23 cellular contexts compared by ENCODE assay signal in genomic region chr1:180626711-180627110, GRCh38. TPM values are rescaled to one million over a fixed set of nuclear protein-coding genes. Genes with fewer than 3 reads are reported as not detected.
DNase-seq lines count a peak whose midpoint lies in the region; ATAC-seq, FAIRE-seq and TF ChIP-seq lines count a peak whose summit lies in the region.
"Had no signal": no experiment of that assay in that cellular context is flagged by ENCODE, and none has a peak within 500 bp of the region (broad histone marks: within the 10 kb centered on the region; RNA-seq: fewer than 3 reads in every experiment).

No MANE protein-coding gene starts in this region.

- H3K9me3 Mint-ChIP-seq in HFFc6: no peaks in the 10 kb centered on the region
- no peaks in the 10 kb centered on the region for H3K9me3 Mint-ChIP-seq in WTC11
- H3K9me3 Mint-ChIP-seq: CD4-positive, alpha-beta T cell; CD8-positive, alpha-beta T cell had no signal

- H3K9me2 ChIP-seq in Karpas-422 (replicated peaks; ENCODE audit: insufficient read depth, low read length): no peaks in the 10 kb centered on the region
- no peaks in the 10 kb centered on the region for H3K9me2 ChIP-seq in PC-9 (ENCODE audit: insufficient read depth)

- H3K27me3 ChIP-seq in Karpas-422 (ENCODE audit: low read length) (no peaks in the 10 kb centered on the region), K562 (ENCODE audit: control insufficient read depth in 2 of 2, insufficient read depth in 2 of 2, low read length in 2 of 2) (no peaks in the 10 kb centered on the region), PC-9 (ENCODE audit: insufficient read depth, low read depth) (no peaks in the 10 kb centered on the region)
- H3K27me3 ChIP-seq: BLaER1 treated with 17β-estradiol and CSF1 and Interleukin-3, amounts not matched to agents 10 nM and 100 nM had no signal

- H3K4me3 ChIP-seq in A549: no peak overlapping the region
- H3K4me3 ChIP-seq in Karpas-422 (ENCODE audit: low read length): peak overlapping the region; percentile 44
- H3K4me3 ChIP-seq in K562: no peak overlapping the region
- no peak overlapping the region for H3K4me3 ChIP-seq in PC-9
- H3K4me3 ChIP-seq: BLaER1 treated with 17β-estradiol and CSF1 and Interleukin-3, amounts not matched to agents 10 nM and 100 nM had no signal

- FAIRE-seq in A549 (lab: Jason Lieb, UNC): no peak
- FAIRE-seq in K562 (lab: Jason Lieb, UNC): no peak
- FAIRE-seq: A204.1, D721Med, G401.6, GM12891, GM19239 had no signal

- DNase-seq in A549 (ENCODE audit: low read depth in 1 of 2, low spot score in 1 of 2) (no peak), HFFc6 (no peak), Karpas-422 (no peak), K562 (ENCODE audit: extremely low read depth in 1 of 4, low spot score in 3 of 4) (no peak), PC-9 (no peak), WTC11 (ENCODE audit: low spot score) (no peak)
- DNase-seq: 8988T; AML-193; Caco-2; Calu3; CD4-positive, alpha-beta T cell; CD8-positive, alpha-beta T cell; DMS79 treated with DMSO at 0.1 percent for 48 hours; GF-D8 had no signal

- CTCF ChIA-PET in A549 (lab: Yijun Ruan, JAX): interaction anchor here (1.0 to 1.3 kb wide), 3 partner anchors 7 to 236 kb away, joined by 3 to 5 read pairs (median 3); no protein-coding TSS in a partner anchor
- CTCF ChIA-PET in K562 (lab: Yijun Ruan, JAX; ENCODE audit: low intra/inter-chr PET ratio): no interaction called here
- CTCF ChIA-PET in PC-9 (lab: Charles Lee): no interaction called here
- CTCF ChIA-PET in WTC11 (lab: Charles Lee): no interaction called here

- H3K9ac ChIP-seq in Karpas-422 (ENCODE audit: low read length): peak overlapping the region; percentile 40
- H3K9ac ChIP-seq in K562 (ENCODE audit: insufficient read depth in 1 of 2, low read depth in 2 of 2, low read length in 2 of 2): no peak overlapping the region
- H3K9ac ChIP-seq: BLaER1 treated with 17β-estradiol and CSF1 and Interleukin-3, amounts not matched to agents 10 nM and 100 nM had no signal

- H3K36me3 Mint-ChIP-seq in HFFc6 (ENCODE audit: low read depth): no peaks in the 10 kb centered on the region
- H3K36me3 Mint-ChIP-seq in WTC11: no peaks in the 10 kb centered on the region
- H3K36me3 Mint-ChIP-seq: CD8-positive, alpha-beta T cell had no signal

- H2AFZ ChIP-seq in Karpas-422 (ENCODE audit: low read length): peak overlapping the region; percentile 59
- H2AFZ ChIP-seq in K562 (ENCODE audit: low read depth, low read length): 0 out of 2 replicates have a peak overlapping the region, but pooled peaks have one; percentile 28
- no peak overlapping the region for H2AFZ ChIP-seq in PC-9

- H3K9me1 ChIP-seq in K562 (ENCODE audit: control insufficient read depth, insufficient read depth, low read length): no peaks in the 10 kb centered on the region

- H4K20me1 ChIP-seq in Karpas-422 (ENCODE audit: insufficient read depth, low read depth, low read length) (no peaks in the 10 kb centered on the region), K562 (replicated peaks; ENCODE audit: control insufficient read depth, insufficient read depth, low read length) (no peaks in the 10 kb centered on the region), PC-9 (ENCODE audit: insufficient read depth) (no peaks in the 10 kb centered on the region)
- H4K20me1 ChIP-seq: BLaER1 treated with 17β-estradiol and CSF1 and Interleukin-3, amounts not matched to agents 10 nM and 100 nM had no signal

- WGBS in A549 (ENCODE audit: missing lambda C conversion rate): 7% methylated on average over 1 of the region's 1 CpG
- WGBS in K562 (ENCODE audit: insufficient coverage, low coverage, missing lambda C conversion rate): 10% methylated on average over 1 of the region's 1 CpG

- BruUV-seq in K562 (replicated peaks; lab: Mats Ljungman, UMichigan) (no TSS peak), PC-9 (replicated peaks; lab: Mats Ljungman, UMichigan) (no TSS peak)

- ATAC-seq in A549 (no peak), K562 (no peak), esophagus mucosa (no peak), WTC11 (no peak)
- ATAC-seq: CD8-positive, alpha-beta T cell had no signal

- H3K4me1 Mint-ChIP-seq in HFFc6 (ENCODE audit: low read depth) (peaks cover 21% of the 10 kb centered on the region), WTC11 (peaks cover 12% of the 10 kb centered on the region)

- no peaks in the 10 kb centered on the region for H3K36me3 ChIP-seq in Karpas-422 (ENCODE audit: insufficient read depth, low read length)
- no peaks in the 10 kb centered on the region for H3K36me3 ChIP-seq in K562 (ENCODE audit: control insufficient read depth, insufficient read depth, low read length)
- H3K36me3 ChIP-seq in PC-9 (ENCODE audit: low read depth): no peaks in the 10 kb centered on the region
- H3K36me3 ChIP-seq: BLaER1 treated with 17β-estradiol and CSF1 and Interleukin-3, amounts not matched to agents 10 nM and 100 nM had no signal

- H3K4me1 ChIP-seq in A549 (peaks cover 13% of the 10 kb centered on the region), Karpas-422 (ENCODE audit: low read length) (peaks cover 20% of the 10 kb centered on the region), K562 (replicated peaks in 1 of 2; ENCODE audit: control insufficient read depth in 2 of 2, insufficient read depth in 2 of 2, low read length in 2 of 2) (peaks cover 0 to 18% of the 10 kb centered on the region in 2 experiments; a peak in 2 of 5 replicates), PC-9 (replicated peaks; ENCODE audit: insufficient read depth) (no peaks in the 10 kb centered on the region)

- no peaks in the 10 kb centered on the region for H3K79me2 ChIP-seq in Karpas-422 (ENCODE audit: low read length)
- no peaks in the 10 kb centered on the region for H3K79me2 ChIP-seq in K562 (ENCODE audit: control insufficient read depth, insufficient read depth, low read length)
- no peaks in the 10 kb centered on the region for H3K79me2 ChIP-seq in PC-9 (ENCODE audit: low read depth)

- in situ Hi-C loops in K562 (cut with MboI): loop anchor here (25.0 kb wide), 1 partner anchor 536 kb away; no protein-coding TSS in a partner anchor

- TF ChIP-seq CTCF in A549 (IDR thresholded peaks at IDR 0.05) (no peak), HFFc6 (IDR thresholded peaks at IDR 0.05) (no peak), K562 (IDR thresholded peaks at IDR 0.05 in 2 of 3, conservative IDR thresholded peaks at IDR 0.05 in 1 of 3; ENCODE audit: insufficient read depth in 2 of 3, low read depth in 1 of 3, low read length in 3 of 3) (no peak), PC-9 (conservative IDR thresholded peaks at IDR 0.05) (no peak), WTC11 (IDR thresholded peaks at IDR 0.05) (no peak)

- H3F3A ChIP-seq in PC-9 (ENCODE audit: insufficient read depth, low read depth): no peaks in the 10 kb centered on the region

- no peak overlapping the region for H3K27ac ChIP-seq in A549
- H3K27ac ChIP-seq in Karpas-422 (ENCODE audit: low read length): no peak overlapping the region
- no peak overlapping the region for H3K27ac ChIP-seq in K562 (ENCODE audit: extremely low read depth, low read depth, low read length)
- H3K27ac ChIP-seq in PC-9: no peak overlapping the region
- H3K27ac ChIP-seq: BLaER1 treated with 17β-estradiol and CSF1 and Interleukin-3, amounts not matched to agents 10 nM and 100 nM; C4-2B had no signal

- H3K9me3 ChIP-seq in A549: no peaks in the 10 kb centered on the region
- no peaks in the 10 kb centered on the region for H3K9me3 ChIP-seq in Karpas-422 (ENCODE audit: low read length)
- H3K9me3 ChIP-seq in K562 (replicated peaks; ENCODE audit: control insufficient read depth, insufficient read depth, low read depth, low read length): no peaks in the 10 kb centered on the region; the same call in 1 of the 2 replicates
- H3K9me3 ChIP-seq in PC-9 (ENCODE audit: insufficient read depth, low read depth): no peaks in the 10 kb centered on the region
- H3K9me3 ChIP-seq: BLaER1 treated with 17β-estradiol and CSF1 and Interleukin-3, amounts not matched to agents 10 nM and 100 nM; Caco-2 had no signal

- POLR2A ChIA-PET in A549 (lab: Yijun Ruan, JAX) (no interaction called here), K562 (lab: Yijun Ruan, JAX) (interaction anchor here (0.8 to 1.0 kb wide), 4 partner anchors 10 to 16 kb away, joined by 3 read pairs; no protein-coding TSS in a partner anchor), PC-9 (lab: Charles Lee; ENCODE audit: unreplicated experiment) (no interaction called here), WTC11 (lab: Charles Lee) (no interaction called here)

- H3K4me2 ChIP-seq in A549: no peak overlapping the region
- H3K4me2 ChIP-seq in Karpas-422 (ENCODE audit: low read depth, low read length, poor library complexity, severe bottlenecking): peak overlapping the region; percentile 61
- H3K4me2 ChIP-seq in K562 (ENCODE audit: insufficient read depth, low read length): no peak overlapping the region
- H3K4me2 ChIP-seq in PC-9: no peak overlapping the region
- H3K4me2 ChIP-seq: BLaER1 treated with 17β-estradiol and CSF1 and Interleukin-3, amounts not matched to agents 10 nM and 100 nM had no signal

- intact Hi-C loops in K562 (cut with micrococcal nuclease) (no loop called here), PC-9 (cut with micrococcal nuclease; ENCODE audit: unreplicated experiment) (no loop called here)

- TF ChIP-seq EP300 in A549 (IDR thresholded peaks at IDR 0.05) (no peak), K562 (IDR thresholded peaks at IDR 0.05; ENCODE audit: low read length) (no peak)

- no peak overlapping the region for H3K27ac Mint-ChIP-seq in HFFc6
- H3K27ac Mint-ChIP-seq in WTC11: no peak overlapping the region
- H3K27ac Mint-ChIP-seq: B cell; CD4-positive, alpha-beta T cell; CD8-positive, alpha-beta T cell had no signal

- H3K27me3 Mint-ChIP-seq in HFFc6 (ENCODE audit: insufficient read depth): peaks cover 7% of the 10 kb centered on the region
- H3K27me3 Mint-ChIP-seq in WTC11 (ENCODE audit: low read depth): no peaks in the 10 kb centered on the region

- H3K4me3 Mint-ChIP-seq in HFFc6: peak overlapping the region; percentile 75; the same call in 1 of the 2 replicates
- H3K4me3 Mint-ChIP-seq in WTC11: no peak overlapping the region
- H3K4me3 Mint-ChIP-seq: B cell; CD4-positive, alpha-beta T cell; CD8-positive, alpha-beta T cell had no signal

- TF ChIP-seq POLR2A in A549 (IDR thresholded peaks at IDR 0.05; ENCODE audit: low read length) (no peak), K562 (conservative IDR thresholded peaks at IDR 0.05) (no peak)

- TF ChIP-seq RAD21 in A549 (conservative IDR thresholded peaks at IDR 0.05 in 1 of 2, IDR thresholded peaks at IDR 0.05 in 1 of 2) (no peak), K562 (CRISPR knock-in tag; conservative IDR thresholded peaks at IDR 0.05 in 1 of 2, IDR thresholded peaks at IDR 0.05 in 1 of 2) (no peak)

RNA-seq across cellular contexts. Expression of gene XPR1, which starts 5.1 kb away (rescaled TPM):
- 86.1 and 105 TPM in 2 replicates for polyA plus RNA-seq in A549 (2011; rRNA removed)
- polyA plus RNA-seq in A549 (2012; cell fraction: cytosol; rRNA removed): 10.8 and 12.4 TPM in 2 replicates
- polyA plus RNA-seq in A549 (2012; cell fraction: nucleus; rRNA removed): 5.8 and 10.4 TPM in 2 replicates
- 33.7 to 38.9 TPM (median 37.5 TPM) in 3 replicates for polyA plus RNA-seq in A549 (2017; fragmentation: RNase III; extraction: RNeasy Plus Mini Kit Qiagen cat#74134 plus additional on column Dnase treatment)
- polyA minus RNA-seq in A549 (2011; rRNA and poly(A)+ RNA removed): 58.6 and 66.1 TPM in 2 replicates
- 10 to 100 TPM; 25.0 to 44.7 (median 34.0) TPM for total RNA-seq in HFFc6 (2021; fragmentation: NEBNext Ultra II Directional; extraction: Animal tissue kit (Norgen Biotek cat#: 25700))
- total RNA-seq in Karpas-422 (2014; rRNA removed; shearing (Covaris generic); ENCODE audit: low replicate concordance): 18.2 and 38.3 TPM in 2 replicates
- 97.5 and 111 TPM in 2 replicates for total RNA-seq in K562 (2011; cell fraction: chromatin; rRNA removed; ENCODE audit: low replicate concordance)
- 52.4 and 62.2 TPM in 2 replicates for total RNA-seq in K562 (2011; cell fraction: nucleolus; rRNA removed)
- 116 and 133 TPM in 2 replicates for total RNA-seq in K562 (2011; cell fraction: nucleoplasm; rRNA removed)
- total RNA-seq in K562 (2014; rRNA removed): 24.2 and 32.0 TPM in 2 replicates
- 39.8 and 49.1 TPM in 2 replicates for total RNA-seq in K562 (2014; rRNA removed; fragmentation: Illumina TruSeq; extraction: Trizol)
- 39.1 and 43.0 TPM in 2 replicates for total RNA-seq in K562 (2015; rRNA removed; fragmentation: Illumina TruSeq; extraction: Trizol)
- total RNA-seq in K562 (2021): 36.9 and 38.6 TPM in 2 replicates
- 49.8 and 66.2 TPM in 2 replicates for polyA plus RNA-seq in K562 (2011; rRNA removed)
- polyA plus RNA-seq in K562 (2011; cell fraction: cytosol; rRNA removed): 23.6 and 44.4 TPM in 2 replicates
- 23.0 and 26.5 TPM in 2 replicates for polyA plus RNA-seq in K562 (2011; cell fraction: nucleus; rRNA removed)
- 25.8 and 29.0 TPM in 2 replicates for polyA plus RNA-seq in K562 (2012)
- 38.1 and 41.2 TPM in 2 replicates for polyA plus RNA-seq in K562 (2014; fragmentation: Illumina TruSeq; extraction: Trizol)
- 1 to 10 TPM; 3.0 to 4.7 TPM for polyA plus RNA-seq in K562 (2014; fragmentation: Nextera tagmentation; extraction: Ambion mirVana)
- polyA plus RNA-seq in K562 (2014; rRNA removed): 25.8 and 27.8 TPM in 2 replicates
- polyA minus RNA-seq in K562 (2011; rRNA and poly(A)+ RNA removed): 97.0 and 108 TPM in 2 replicates
- polyA minus RNA-seq in K562 (2011; cell fraction: cytosol; rRNA and poly(A)+ RNA removed): 37.2 and 52.1 TPM in 2 replicates
- 21.0 and 34.7 TPM in 2 replicates for polyA minus RNA-seq in K562 (2011; cell fraction: nucleus; rRNA and poly(A)+ RNA removed)
- 10.4 and 16.8 TPM in 2 replicates for total RNA-seq in PC-9 (2021)
- total RNA-seq in esophagus mucosa: 15.9 TPM
- total RNA-seq in WTC11 (2021): 34.6 to 38.8 TPM (median 37.8 TPM) in 3 replicates
